In the genomic region with DNA sequence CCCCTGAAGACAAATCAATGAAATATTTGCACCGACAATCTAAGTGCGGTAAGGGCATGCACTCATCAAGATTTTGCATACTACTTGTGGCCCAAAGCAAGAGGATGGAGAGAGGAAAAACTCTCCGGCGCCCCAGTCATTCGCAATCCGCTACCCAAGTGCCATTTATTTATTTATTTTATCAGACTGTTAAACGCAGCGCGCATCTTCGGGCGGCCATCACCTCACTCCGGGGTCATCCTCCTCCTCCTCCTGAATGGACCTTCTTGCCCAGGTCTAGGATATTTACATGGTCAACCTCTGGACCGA, we compare ENCODE assay signal across 8 cellular contexts. TPM values are rescaled to one million over a fixed set of nuclear protein-coding genes. Genes with fewer than 3 reads are reported as not detected.
A peak's percentile ranks its signal among the peaks of the same experiment; 100 is the strongest.
DNase-seq lines count a peak whose midpoint lies in the region; ATAC-seq and FAIRE-seq lines count a peak whose summit lies in the region.

No MANE protein-coding gene starts in this region.

- peak overlapping the region; percentile 6 for H3K27ac Mint-ChIP-seq in activated CD4-positive, alpha-beta T cell treated with anti-CD3 and anti-CD28 coated beads, Interleukin-2, amount 10 ng/mL, durations not matched to agents 7 days and 5 days

- no peak for FAIRE-seq in urothelium cell line (lab: Jason Lieb, UNC)

- CTCF ChIA-PET in activated CD4-positive, alpha-beta T cell treated with anti-CD3 and anti-CD28 coated beads, Interleukin-2, amount 10 ng/mL, durations not matched to agents 7 days and 5 days (lab: Charles Lee): no interaction called here

- peak overlapping the region; percentile 11 for H3K4me3 Mint-ChIP-seq in activated CD4-positive, alpha-beta T cell treated with anti-CD3 and anti-CD28 coated beads, Interleukin-2, amount 10 ng/mL, durations not matched to agents 7 days and 5 days

- POLR2A ChIA-PET in activated CD4-positive, alpha-beta T cell treated with anti-CD3 and anti-CD28 coated beads, Interleukin-2, amount 10 ng/mL, durations not matched to agents 7 days and 5 days (lab: Charles Lee): no interaction called here

- H3K36me3 Mint-ChIP-seq in activated CD4-positive, alpha-beta T cell treated with anti-CD3 and anti-CD28 coated beads, Interleukin-2, amount 10 ng/mL, durations not matched to agents 7 days and 5 days (ENCODE audit: low read depth): no peaks in the 10 kb centered on the region

- H3K27ac ChIP-seq in caudate nucleus (ENCODE audit: low read depth, low read length): peak overlapping the region; percentile 96

- peaks cover 32% of the 10 kb centered on the region for H3K27me3 Mint-ChIP-seq in activated CD4-positive, alpha-beta T cell treated with anti-CD3 and anti-CD28 coated beads, Interleukin-2, amount 10 ng/mL, durations not matched to agents 7 days and 5 days

- ATAC-seq in GM19324 (IDR thresholded peaks at IDR 0.05; ENCODE audit: low FRiP score, unreplicated experiment) (no peak), HG02852 (IDR thresholded peaks at IDR 0.05; ENCODE audit: unreplicated experiment) (no peak)

- no peaks in the 10 kb centered on the region for H3K9me3 Mint-ChIP-seq in activated CD4-positive, alpha-beta T cell treated with anti-CD3 and anti-CD28 coated beads, Interleukin-2, amount 10 ng/mL, durations not matched to agents 7 days and 5 days

- DNase-seq in activated CD4-positive, alpha-beta T cell treated with anti-CD3 and anti-CD28 coated beads, Interleukin-2, amount 10 ng/mL, durations not matched to agents 7 days and 5 days: no peak
- DNase-seq in activated CD4-positive, alpha-beta T cell treated with anti-CD3 and anti-CD28 coated beads for 1 hour: no peak
- DNase-seq in caudate nucleus (lab: John Stamatoyannopoulos, UW) (peak in 39 of 61 donors; percentile 1 to 65 (median 32)), medulla oblongata (ENCODE audit: extremely low spot score) (peak; percentile 65), urothelium cell line (ENCODE audit: low spot score) (peak; percentile 2)
- no peak for DNase-seq in activated CD4-positive, CD25-positive, alpha-beta regulatory T cell (lab: John Stamatoyannopoulos, UW)

- H3K4me1 Mint-ChIP-seq in activated CD4-positive, alpha-beta T cell treated with anti-CD3 and anti-CD28 coated beads, Interleukin-2, amount 10 ng/mL, durations not matched to agents 7 days and 5 days: peaks cover 4% of the 10 kb centered on the region

RNA-seq across cellular contexts. Expression of a gene that starts 1.2 kb away (rescaled TPM):
- not detected for total RNA-seq in activated CD4-positive, alpha-beta T cell treated with anti-CD3 and anti-CD28 coated beads, Interleukin-2, amount 10 ng/mL, durations not matched to agents 7 days and 5 days

Comparison
In these comparisons a context has a peak if more than half of its experiments do, and no peak if none do; other contexts are left out.
1. DNase-seq: peak in caudate nucleus (39 of 61), medulla oblongata (single experiment) and urothelium cell line (single experiment); none in activated CD4-positive, alpha-beta T cell treated with anti-CD3 and anti-CD28 coated beads, Interleukin-2, amount 10 ng/mL, durations not matched to agents 7 days and 5 days (single experiment), activated CD4-positive, alpha-beta T cell treated with anti-CD3 and anti-CD28 coated beads for 1 hour (single experiment) and activated CD4-positive, CD25-positive, alpha-beta regulatory T cell (0 of 4).